In genomic region chr6:26315274-26315673, GRCh38 we compare ENCODE assay signal across 22 cellular contexts.
"Had no signal": no experiment of that assay in that cellular context is flagged by ENCODE, and none has a peak within 500 bp of the region (broad histone marks: within the 10 kb centered on the region; RNA-seq: fewer than 3 reads in every experiment).

No MANE protein-coding gene starts in this region.

- H3K27ac ChIP-seq: adrenal gland, ascending aorta, foreskin keratinocyte, hepatocyte, left ventricle myocardium inferior, sigmoid colon, stomach, suprapubic skin, tibial nerve had no signal

- FAIRE-seq: colon, urothelium cell line had no signal

- H3K27me3 ChIP-seq: foreskin keratinocyte, hepatocyte had no signal

- H3K9me3 ChIP-seq: adrenal gland, ascending aorta, left ventricle myocardium inferior, sigmoid colon, stomach, suprapubic skin, tibial nerve had no signal

- H2AFZ ChIP-seq: hepatocyte had no signal

- H3K79me2 ChIP-seq: hepatocyte had no signal

- H3K36me3 Mint-ChIP-seq: mesothelial cell of epicardium; stimulated activated memory B cell treated with anti-CD40 and anti-IgM and Interleukin-4, amounts not matched to agents 10 μg/mL and 1 μg/mL and 100 μg/mL, for 72 hours had no signal

- H3K9me3 Mint-ChIP-seq: activated CD4-positive, alpha-beta memory T cell treated with anti-CD3 and anti-CD28 coated beads for 36 hours; mesothelial cell of epicardium; stimulated activated memory B cell treated with anti-CD40 and anti-IgM and Interleukin-4, amounts not matched to agents 10 μg/mL and 1 μg/mL and 100 μg/mL, for 72 hours had no signal

- H3K4me3 Mint-ChIP-seq: stimulated activated memory B cell treated with anti-CD40 and anti-IgM and Interleukin-4, amounts not matched to agents 10 μg/mL and 1 μg/mL and 100 μg/mL, for 72 hours had no signal

- DNase-seq: activated CD4-positive, alpha-beta memory T cell treated with anti-CD3 and anti-CD28 coated beads for 36 hours; activated CD4-positive, alpha-beta T cell treated with anti-CD3 and anti-CD28 coated beads for 48 hours; activated effector memory CD4-positive, alpha-beta T cell treated with anti-CD3 and anti-CD28 coated beads, Interleukin-2, amount 50 U/mL, for 16 hours; activated naive CD4-positive, alpha-beta T cell treated with anti-CD3 and anti-CD28 coated beads, Interleukin-2, amount 50 U/mL, for 16 hours; activated T-cell treated with anti-CD3 and anti-CD28 coated beads, Interleukin-2, amount 50 U/mL, for 48 hours; adrenal gland; effector memory CD4-positive, alpha-beta T cell; foreskin keratinocyte; kidney glomerular epithelial cell; left ventricle myocardium inferior; sigmoid colon; stimulated activated CD4-positive, alpha-beta T cell treated with anti-CD3 and anti-CD28 coated beads, Interleukin-15, amount 100 ng/mL, for 24 hours; stomach had no signal

- H3K27ac Mint-ChIP-seq: activated CD4-positive, alpha-beta memory T cell treated with anti-CD3 and anti-CD28 coated beads for 36 hours; mesothelial cell of epicardium; stimulated activated memory B cell treated with anti-CD40 and anti-IgM and Interleukin-4, amounts not matched to agents 10 μg/mL and 1 μg/mL and 100 μg/mL, for 72 hours had no signal

- H3K4me2 ChIP-seq: hepatocyte, smooth muscle cell had no signal

- H3K36me3 ChIP-seq: adrenal gland, ascending aorta, left ventricle myocardium inferior, sigmoid colon, stomach, suprapubic skin, tibial nerve had no signal

- H3K4me3 ChIP-seq: adrenal gland, ascending aorta, hepatocyte, left ventricle myocardium inferior, sigmoid colon, smooth muscle cell, stomach, suprapubic skin, tibial nerve had no signal

- ATAC-seq: foreskin keratinocyte; stimulated activated memory B cell treated with anti-CD40 and anti-IgM and Interleukin-4, amounts not matched to agents 10 μg/mL and 1 μg/mL and 100 μg/mL, for 72 hours had no signal
